Comparison of ENCODE assay signal across 8 cellular contexts in the genomic region with DNA sequence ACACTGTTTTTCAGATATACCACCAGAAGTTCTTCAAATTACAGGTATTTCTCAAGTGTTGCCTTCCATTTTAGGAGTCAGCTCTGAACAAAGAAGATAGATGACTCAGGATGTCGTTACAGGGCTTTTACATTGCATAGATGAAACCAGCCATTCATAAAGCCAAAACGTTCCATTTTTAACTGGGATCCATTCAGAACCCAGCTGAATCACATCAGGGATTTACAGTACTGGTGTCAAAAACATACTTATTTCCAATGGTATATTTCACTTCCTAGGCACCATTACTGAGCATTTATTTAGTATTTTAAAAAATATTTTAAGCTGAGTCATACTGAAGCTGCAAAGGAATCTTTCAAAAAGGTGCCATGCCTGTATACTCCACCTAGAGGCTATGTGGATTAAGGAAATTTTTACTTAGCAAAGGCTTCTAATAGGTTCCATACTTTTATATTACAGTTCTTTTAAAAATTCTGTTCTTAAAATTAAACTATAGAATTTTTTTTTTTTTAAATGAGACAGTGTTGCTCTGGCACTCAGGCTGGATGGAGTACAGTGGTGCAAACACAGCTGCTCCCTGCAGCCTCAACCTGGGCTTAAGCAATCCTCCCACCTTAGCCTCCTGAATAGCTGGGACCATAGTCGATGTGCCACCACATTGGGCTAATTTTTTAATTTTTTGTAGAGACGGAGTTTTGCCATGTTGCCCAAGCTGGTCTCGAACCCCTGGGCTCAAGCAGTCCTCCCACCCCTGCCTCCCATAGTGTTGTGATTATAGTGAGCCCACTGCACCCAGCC. TPM values are rescaled to one million over a fixed set of nuclear protein-coding genes. Genes with fewer than 3 reads are reported as not detected.
A peak's percentile ranks its signal among the peaks of the same experiment; 100 is the strongest.
DNase-seq lines count a peak whose midpoint lies in the region; ATAC-seq and TF ChIP-seq lines count a peak whose summit lies in the region.

No MANE protein-coding gene starts in this region.

- H3K36me3 ChIP-seq in Caco-2 (ENCODE audit: control insufficient read depth, insufficient read depth, low read length) (no peaks in the 10 kb centered on the region), PC-3 (ENCODE audit: low read depth, low read length) (peaks cover 15% of the 10 kb centered on the region; the same call in 1 of the 2 replicates)

- peaks cover 88% of the 10 kb centered on the region for H3K79me2 ChIP-seq in PC-3 (ENCODE audit: low read length)

- H3K9me3 Mint-ChIP-seq in Caco-2 (ENCODE audit: unreplicated experiment) (no peaks in the 10 kb centered on the region), nephron progenitor cell (no peaks in the 10 kb centered on the region)

- peak overlapping the region; percentile 90 for H3K4me2 ChIP-seq in PC-3 (ENCODE audit: low read length)

- CTCF ChIA-PET in Caco-2 (lab: Charles Lee) (interaction anchor here (0.8 kb wide), 1 partner anchor 214 kb away, joined by 4 read pairs; no protein-coding TSS in a partner anchor), PC-3 (lab: Charles Lee) (interaction anchor here (0.6 to 1.1 kb wide), 5 partner anchors 20 to 214 kb away, joined by 3 to 9 read pairs (median 4); no protein-coding TSS in a partner anchor)

- peak; percentile 40 to 52 for TF ChIP-seq CTCF in Caco-2 (IDR thresholded peaks at IDR 0.05; ENCODE audit: insufficient read depth in 1 of 2, low read depth in 1 of 2, low read length in 1 of 2, severe bottlenecking in 1 of 2, unreplicated experiment in 1 of 2)
- TF ChIP-seq CTCF in PC-3 (conservative IDR thresholded peaks at IDR 0.05; ENCODE audit: low read depth, low read length): peak; percentile 52
- peak; percentile 35 for TF ChIP-seq CTCF in nephron progenitor cell (IDR thresholded peaks at IDR 0.05)

- H2AFZ ChIP-seq in PC-3 (ENCODE audit: low read length): 0 out of 2 replicates have a peak overlapping the region, but pooled peaks have one; percentile 38

- H3K27me3 ChIP-seq in Caco-2 (replicated peaks; ENCODE audit: control insufficient read depth, insufficient read depth, low read length): no peaks in the 10 kb centered on the region
- H3K27me3 ChIP-seq in PC-3 (ENCODE audit: low read length): no peaks in the 10 kb centered on the region

- peak overlapping the region; percentile 87 for H3K27ac ChIP-seq in PC-3 (ENCODE audit: low read length)

- peak overlapping the region; percentile 81 for H3K4me3 Mint-ChIP-seq in Caco-2 (ENCODE audit: unreplicated experiment)
- H3K4me3 Mint-ChIP-seq in nephron progenitor cell: peak overlapping the region; percentile 90

- intact Hi-C loops in Caco-2 (cut with micrococcal nuclease; ENCODE audit: unreplicated experiment): no loop called here
- intact Hi-C loops in PC-3 (cut with micrococcal nuclease): loop anchor here (10.0 kb wide), 1 partner anchor 332 kb away; no protein-coding TSS in a partner anchor

- H3K36me3 Mint-ChIP-seq in Caco-2 (ENCODE audit: insufficient read depth, unreplicated experiment): peaks cover 36% of the 10 kb centered on the region
- H3K36me3 Mint-ChIP-seq in nephron progenitor cell (ENCODE audit: low read depth): peaks cover 33% of the 10 kb centered on the region

- H3K27me3 Mint-ChIP-seq in Caco-2 (ENCODE audit: insufficient read depth, unreplicated experiment) (no peaks in the 10 kb centered on the region), nephron progenitor cell (ENCODE audit: low read depth, poor library complexity) (peaks cover 10% of the 10 kb centered on the region)

- BruUV-seq in Caco-2 (replicated peaks; lab: Mats Ljungman, UMichigan) (no TSS peak), PC-3 (replicated peaks; lab: Mats Ljungman, UMichigan) (no TSS peak)

- no peaks in the 10 kb centered on the region for H4K20me1 ChIP-seq in PC-3 (ENCODE audit: low read length)

- ATAC-seq in GM18858 (IDR thresholded peaks at IDR 0.05; ENCODE audit: unreplicated experiment): peak; percentile 22
- peak; percentile 17 for ATAC-seq in HG03571 (IDR thresholded peaks at IDR 0.05; ENCODE audit: unreplicated experiment)
- ATAC-seq in PC-3: no peak

- no peaks in the 10 kb centered on the region for H3K4me1 Mint-ChIP-seq in Caco-2 (ENCODE audit: low read depth, unreplicated experiment)
- H3K4me1 Mint-ChIP-seq in nephron progenitor cell: peaks cover 54% of the 10 kb centered on the region

- H3K27ac Mint-ChIP-seq in Caco-2 (ENCODE audit: unreplicated experiment): peak overlapping the region; percentile 63
- peak overlapping the region; percentile 45 for H3K27ac Mint-ChIP-seq in nephron progenitor cell

- H3F3A ChIP-seq in PC-3 (ENCODE audit: low read length, unreplicated experiment): no peaks in the 10 kb centered on the region

- H3K9me3 ChIP-seq in Caco-2 (no peaks in the 10 kb centered on the region), PC-3 (ENCODE audit: low read length) (no peaks in the 10 kb centered on the region)

- POLR2A ChIA-PET in Caco-2 (lab: Charles Lee) (no interaction called here), PC-3 (lab: Charles Lee; ENCODE audit: unreplicated experiment) (no interaction called here)

- H3K4me3 ChIP-seq in Caco-2 (ENCODE audit: low read depth, low read length): no peak overlapping the region
- peak overlapping the region; percentile 99 for H3K4me3 ChIP-seq in PC-3 (ENCODE audit: low read length)

- no peaks in the 10 kb centered on the region for H3K9me2 ChIP-seq in PC-3 (replicated peaks; ENCODE audit: low read length)

- peaks cover 6% of the 10 kb centered on the region; the same call in 1 of the 2 replicates for H3K4me1 ChIP-seq in Caco-2
- H3K4me1 ChIP-seq in PC-3 (ENCODE audit: insufficient read depth, low read length): peaks cover 20% of the 10 kb centered on the region

- H3K9ac ChIP-seq in PC-3 (ENCODE audit: low read length): peak overlapping the region; percentile 93

- DNase-seq in Caco-2: no peak
- peak; percentile 65 for DNase-seq in PC-3
- DNase-seq in cerebellum (ENCODE audit: low spot score): peak; percentile 21
- DNase-seq in nephron progenitor cell: no peak
- no peak for DNase-seq in NCI-H1930 (lab: John Stamatoyannopoulos, UW)
- no peak for DNase-seq in occipital lobe (lab: John Stamatoyannopoulos, UW)

RNA-seq across cellular contexts. Expression of gene ASF1A, which starts 2.6 kb away (rescaled TPM):
- 21.9 and 22.5 TPM in 2 replicates for total RNA-seq in Caco-2 (2022)
- total RNA-seq in PC-3 (2014; rRNA removed): 24.6 and 25.0 TPM in 2 replicates
- 31.0 TPM for total RNA-seq in cerebellum
- total RNA-seq in occipital lobe: 42.7 TPM

RNA-seq across cellular contexts. Expression of gene MCM9, which starts 38.4 kb away (rescaled TPM):
- 13.4 and 14.4 TPM in 2 replicates for total RNA-seq in Caco-2 (2022)
- 5.3 and 5.8 TPM in 2 replicates for total RNA-seq in PC-3 (2014; rRNA removed)
- total RNA-seq in cerebellum: 14.2 TPM
- total RNA-seq in occipital lobe: 7.8 TPM

Comparison
In these comparisons a context has a peak if more than half of its experiments do, and no peak if none do; other contexts are left out.
1. DNase-seq: peak in PC-3 (single experiment) and cerebellum (single experiment); none in Caco-2 (0 of 2), nephron progenitor cell (single experiment), NCI-H1930 (0 of 2) and occipital lobe (single experiment).
2. Peak in every context shown above with its lines, with median percentiles within 50 percentile points of each other: CTCF ChIP-seq.